ENCODE assay signal across 7 cellular contexts in genomic region chr5:50513028-50513457, GRCh38.
A peak's percentile ranks its signal among the peaks of the same experiment; 100 is the strongest.
DNase-seq lines count a peak whose midpoint lies in the region; ATAC-seq, FAIRE-seq and TF ChIP-seq lines count a peak whose summit lies in the region.
"Not testable (repeated sequence)": the region's sequence is repeated elsewhere in the genome, so short reads cannot be mapped to it uniquely, and the experiment has no call there.

No MANE protein-coding gene starts in this region.

- TF ChIP-seq RAD21 in GM12878 (IDR thresholded peaks at IDR 0.05; ENCODE audit: insufficient read depth, low read depth, low read length), result peak; percentile 24; the same call in 1 of the 2 replicates

- CTCF ChIA-PET in PC-3 (lab: Charles Lee), result not testable (repeated sequence)
- CTCF ChIA-PET in GM12878 (lab: Yijun Ruan, JAX), result interaction anchor here (1.0 to 1.5 kb wide), 7 partner anchors 35 to 239 kb away, joined by 3 to 5 read pairs (median 3); partner anchors contain the start of gene EMB

- not testable (repeated sequence) for H3K36me3 ChIP-seq in MM.1S (replicated peaks; ENCODE audit: insufficient read depth, low read length); PC-3 (ENCODE audit: low read depth, low read length); GM12878 (ENCODE audit: control insufficient read depth in 2 of 2, insufficient read depth in 2 of 2, low read length in 1 of 2); kidney (ENCODE audit: control insufficient read depth in 1 of 2, insufficient read depth in 2 of 2, low read length in 2 of 2); osteoblast (ENCODE audit: insufficient read depth, low read length)

- H3K9me2 ChIP-seq in MM.1S (replicated peaks; ENCODE audit: insufficient read depth, low read length); PC-3 (replicated peaks; ENCODE audit: low read length): not testable (repeated sequence)

- H3K27ac ChIP-seq in MM.1S (ENCODE audit: low read length); PC-3 (ENCODE audit: low read length); GM12878 (ENCODE audit: control insufficient read depth, insufficient read depth); kidney (ENCODE audit: low read depth in 2 of 2, low read length in 2 of 2); osteoblast (ENCODE audit: low read depth, low read length): not testable (repeated sequence)

- H4K20me1 ChIP-seq in MM.1S (ENCODE audit: insufficient read depth, low read length); PC-3 (ENCODE audit: low read length); GM12878 (ENCODE audit: control insufficient read depth, insufficient read depth); osteoblast (ENCODE audit: insufficient read depth, low read length): not testable (repeated sequence)

- ATAC-seq in PC-3, GM12878: not testable (repeated sequence)

- H3K27me3 ChIP-seq in MM.1S (replicated peaks; ENCODE audit: insufficient read depth, low read length); PC-3 (ENCODE audit: low read length); GM12878 (replicated peaks in 1 of 2; ENCODE audit: control insufficient read depth in 2 of 2, insufficient read depth in 2 of 2, low read length in 1 of 2); osteoblast (ENCODE audit: insufficient read depth, low read length): not testable (repeated sequence)

- FAIRE-seq in GM12878 (lab: Jason Lieb, UNC) (peak; percentile 90), kidney (lab: Jason Lieb, UNC) (peak; percentile 38)

- in situ Hi-C loops in GM12878 (cut with MboI), result not testable (repeated sequence)

- TF ChIP-seq CTCF in MM.1S (IDR thresholded peaks at IDR 0.05; ENCODE audit: low read length), result peak; percentile 51
- peak; percentile 43; the same call in 1 of the 2 replicates for TF ChIP-seq CTCF in PC-3 (conservative IDR thresholded peaks at IDR 0.05; ENCODE audit: low read depth, low read length)
- not testable (repeated sequence) for TF ChIP-seq CTCF in GM12878 (IDR thresholded peaks at IDR 0.05 in 2 of 3, conservative IDR thresholded peaks at IDR 0.05 in 1 of 3; ENCODE audit: control insufficient read depth in 2 of 3, extremely low read depth in 1 of 3, insufficient read depth in 1 of 3, low read depth in 3 of 3, low read length in 3 of 3); kidney (IDR thresholded peaks at IDR 0.05; ENCODE audit: borderline replicate concordance, extremely low read depth, insufficient read depth)
- peak; percentile 4 for TF ChIP-seq CTCF in epithelial cell of esophagus (IDR thresholded peaks at IDR 0.05; ENCODE audit: insufficient read depth, low read depth, low read length, missing control alignments)
- peak; percentile 29 for TF ChIP-seq CTCF in osteoblast (IDR thresholded peaks at IDR 0.05; ENCODE audit: extremely low read depth, low read depth, low read length)

- not testable (repeated sequence) for H3K4me1 ChIP-seq in MM.1S (ENCODE audit: low read length); PC-3 (ENCODE audit: insufficient read depth, low read length); GM12878 (ENCODE audit: control insufficient read depth, insufficient read depth, low read length); kidney (ENCODE audit: control insufficient read depth in 1 of 2, insufficient read depth in 1 of 2, low read depth in 1 of 2, low read length in 2 of 2); osteoblast (ENCODE audit: insufficient read depth, low read length)

- intact Hi-C loops in PC-3 (cut with micrococcal nuclease); kidney (cut with DNase I): not testable (repeated sequence)
- intact Hi-C loops in GM12878 (cut with micrococcal nuclease; ENCODE audit: unreplicated experiment), result loop anchor here (1.0 to 10.0 kb wide), 3 partner anchors 154 to 238 kb away; partner anchors contain the start of gene PARP8

- H3F3A ChIP-seq in MM.1S (ENCODE audit: insufficient read depth, low read length); PC-3 (ENCODE audit: low read length, unreplicated experiment): not testable (repeated sequence)

- not testable (repeated sequence) for TF ChIP-seq EP300 in GM12878 (IDR thresholded peaks at IDR 0.05; ENCODE audit: borderline replicate concordance in 1 of 2, control insufficient read depth in 1 of 2, low read depth in 2 of 2, low read length in 2 of 2)

- not testable (repeated sequence) for BruUV-seq in PC-3 (replicated peaks; lab: Mats Ljungman, UMichigan); GM12878 (replicated peaks; lab: Mats Ljungman, UMichigan)

- RAD21 ChIA-PET in GM12878 (lab: Charles Lee; ENCODE audit: unreplicated experiment), result interaction anchor here (0.8 to 1.0 kb wide), 2 partner anchors 230 to 246 kb away, joined by 3 to 6 read pairs; no protein-coding TSS in a partner anchor

- H3K4me2 ChIP-seq in MM.1S (ENCODE audit: low read depth, low read length); PC-3 (ENCODE audit: low read length); GM12878 (ENCODE audit: control insufficient read depth, insufficient read depth); osteoblast (ENCODE audit: insufficient read depth, low read length): not testable (repeated sequence)

- DNase-seq in ELR (ENCODE audit: low read depth), result peak; percentile 7
- not testable (repeated sequence) for DNase-seq in MM.1S; PC-3; GM12878 (ENCODE audit: low read depth, low spot score); epithelial cell of esophagus (ENCODE audit: low read depth); kidney; osteoblast (ENCODE audit: insufficient read length, low spot score, missing footprints)

- POLR2A ChIA-PET in PC-3 (lab: Charles Lee; ENCODE audit: unreplicated experiment); GM12878 (lab: Charles Lee): not testable (repeated sequence)

- not testable (repeated sequence) for H2AFZ ChIP-seq in MM.1S (ENCODE audit: low read length); PC-3 (ENCODE audit: low read length); GM12878 (ENCODE audit: control insufficient read depth, low read depth, low read length); osteoblast (ENCODE audit: low read length)

- SMC1A ChIA-PET in GM12878 (lab: Charles Lee; ENCODE audit: uncharacterized antibody, unreplicated experiment), result interaction anchor here (0.7 to 1.6 kb wide), 5 partner anchors 10 to 230 kb away, joined by 3 to 7 read pairs (median 3); no protein-coding TSS in a partner anchor

- not testable (repeated sequence) for H3K9me3 ChIP-seq in MM.1S (replicated peaks; ENCODE audit: insufficient read depth, low read length); PC-3 (ENCODE audit: low read length); GM12878 (replicated peaks; ENCODE audit: control insufficient read depth, insufficient read depth, low read length); kidney (ENCODE audit: control insufficient read depth in 1 of 2, low read length in 2 of 2); osteoblast (ENCODE audit: low read depth, low read length)

- H3K4me3 ChIP-seq in MM.1S (ENCODE audit: low read length); PC-3 (ENCODE audit: low read length); GM12878; epithelial cell of esophagus (ENCODE audit: low read length); kidney (ENCODE audit: low read length in 2 of 2); osteoblast (ENCODE audit: insufficient read depth, low read length): not testable (repeated sequence)

- not testable (repeated sequence) for TF ChIP-seq POLR2A in GM12878 (IDR thresholded peaks at IDR 0.05; ENCODE audit: low read depth, low read length)

- not testable (repeated sequence) for H3K79me2 ChIP-seq in MM.1S (ENCODE audit: low read length); PC-3 (ENCODE audit: low read length); GM12878 (ENCODE audit: control insufficient read depth, insufficient read depth, low read length); osteoblast (ENCODE audit: insufficient read depth, low read length)

- not testable (repeated sequence) for H3K9ac ChIP-seq in MM.1S (ENCODE audit: low read length); PC-3 (ENCODE audit: low read length); GM12878 (ENCODE audit: control insufficient read depth, insufficient read depth, low read length); kidney (ENCODE audit: low read length in 2 of 2)

TF ChIP-seq in GM12878, 131 proteins besides CTCF, POLR2A, EP300 and RAD21:
- peak; percentile 23; the same call in 1 of the 2 replicates for TF ChIP-seq SMC3 (IDR thresholded peaks at IDR 0.05; ENCODE audit: borderline replicate concordance, low read length)
TF ChIP-seq in GM12878: peak in this region for 1; not testable (repeated sequence) for 130.
